In genomic region chr4:8126523-8126922, GRCh38 we compare ENCODE assay signal across 2 cellular contexts.
A peak's percentile ranks its signal among the peaks of the same experiment; 100 is the strongest.
TF ChIP-seq lines count a peak whose summit lies in the region.

No MANE protein-coding gene starts in this region.

TF ChIP-seq in SK-N-SH treated with all-trans-retinoic acid at 6 μM for 48 hours, 23 proteins besides CTCF, POLR2A, EP300 and RAD21:
- TF ChIP-seq ZNF70 (CRISPR knock-in tag; IDR thresholded peaks at IDR 0.05) = peak; percentile 80
- no peak for TF ChIP-seq PPARA (CRISPR knock-in tag; IDR thresholded peaks at IDR 0.05; ENCODE audit: borderline replicate concordance)
TF ChIP-seq in SK-N-SH treated with all-trans-retinoic acid at 6 μM for 48 hours: peak in this region for 1.

TF ChIP-seq in SK-N-SH, 30 proteins besides CTCF, POLR2A, EP300 and RAD21:
- TF ChIP-seq RXRA (IDR thresholded peaks at IDR 0.05; ENCODE audit: borderline replicate concordance, low read depth) = no peak
- TF ChIP-seq TAF1 (IDR thresholded peaks at IDR 0.05; ENCODE audit: borderline replicate concordance, low read depth, low read length) = no peak
- TF ChIP-seq ELF1 (IDR thresholded peaks at IDR 0.05) = no peak
- TF ChIP-seq PBX3 (IDR thresholded peaks at IDR 0.05) = no peak
- TF ChIP-seq GATA2 (CRISPR knock-in tag; IDR thresholded peaks at IDR 0.05) = no peak
- no peak for TF ChIP-seq SIN3A (IDR thresholded peaks at IDR 0.05; ENCODE audit: borderline replicate concordance, low read depth, low read length)
- no peak for TF ChIP-seq GABPA (IDR thresholded peaks at IDR 0.05; ENCODE audit: low read depth)
- TF ChIP-seq EZH2phosphoT487 (IDR thresholded peaks at IDR 0.05; ENCODE audit: borderline replicate concordance, low read depth) = no peak
- no peak for TF ChIP-seq MAX (IDR thresholded peaks at IDR 0.05; ENCODE audit: low read depth)
- TF ChIP-seq REST (IDR thresholded peaks at IDR 0.05; ENCODE audit: low read depth, low read length) = no peak
- TF ChIP-seq RFX5 (IDR thresholded peaks at IDR 0.05; ENCODE audit: low read length) = no peak
- TF ChIP-seq FOSL2 (IDR thresholded peaks at IDR 0.05; ENCODE audit: borderline replicate concordance, low read depth) = no peak
- TF ChIP-seq FOXJ3 (CRISPR knock-in tag; IDR thresholded peaks at IDR 0.05) = no peak
- no peak for TF ChIP-seq MXI1 (IDR thresholded peaks at IDR 0.05; ENCODE audit: low read depth, low read length)
- TF ChIP-seq USF1 (IDR thresholded peaks at IDR 0.05; ENCODE audit: borderline replicate concordance, low read depth) = no peak
